ENCODE assay signal across 1 cellular context in the genomic region with DNA sequence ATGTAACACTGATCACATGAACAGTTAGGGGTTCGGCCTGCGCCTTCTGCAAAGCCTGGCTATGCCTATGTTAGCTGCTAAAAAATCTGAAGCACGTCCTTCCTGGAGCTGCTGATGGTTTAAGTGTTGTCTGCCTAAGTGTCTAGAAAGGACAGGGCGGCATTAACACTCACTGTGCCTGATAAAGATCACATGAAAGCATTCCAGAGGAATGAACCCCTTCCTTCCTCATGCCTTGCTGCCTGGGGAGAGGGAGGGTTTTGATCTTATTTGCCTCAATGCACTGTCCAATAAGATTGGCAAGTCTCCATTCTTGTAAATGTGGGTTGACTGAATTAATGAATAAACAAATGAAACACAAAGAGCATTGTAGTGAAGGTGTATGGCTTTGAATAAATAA.
TF ChIP-seq lines count a peak whose summit lies in the region.

No MANE protein-coding gene starts in this region.

TF ChIP-seq in HCT116, 20 proteins besides CTCF, POLR2A, EP300 and RAD21 (continued from another document):
- TF ChIP-seq, protein P1, sequence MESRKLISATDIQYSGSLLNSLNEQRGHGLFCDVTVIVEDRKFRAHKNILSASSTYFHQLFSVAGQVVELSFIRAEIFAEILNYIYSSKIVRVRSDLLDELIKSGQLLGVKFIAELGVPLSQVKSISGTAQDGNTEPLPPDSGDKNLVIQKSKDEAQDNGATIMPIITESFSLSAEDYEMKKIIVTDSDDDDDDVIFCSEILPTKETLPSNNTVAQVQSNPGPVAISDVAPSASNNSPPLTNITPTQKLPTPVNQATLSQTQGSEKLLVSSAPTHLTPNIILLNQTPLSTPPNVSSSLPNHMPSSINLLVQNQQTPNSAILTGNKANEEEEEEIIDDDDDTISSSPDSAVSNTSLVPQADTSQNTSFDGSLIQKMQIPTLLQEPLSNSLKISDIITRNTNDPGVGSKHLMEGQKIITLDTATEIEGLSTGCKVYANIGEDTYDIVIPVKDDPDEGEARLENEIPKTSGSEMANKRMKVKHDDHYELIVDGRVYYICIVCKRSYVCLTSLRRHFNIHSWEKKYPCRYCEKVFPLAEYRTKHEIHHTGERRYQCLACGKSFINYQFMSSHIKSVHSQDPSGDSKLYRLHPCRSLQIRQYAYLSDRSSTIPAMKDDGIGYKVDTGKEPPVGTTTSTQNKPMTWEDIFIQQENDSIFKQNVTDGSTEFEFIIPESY (IDR thresholded peaks at IDR 0.05; ENCODE audit: extremely low read depth, insufficient replicate concordance, low read length) = no peak
- peak; percentile 34; the same call in 1 of the 2 replicates for TF ChIP-seq SRF (IDR thresholded peaks at IDR 0.05; ENCODE audit: low read depth)
- no peak; the same call in 1 of the 2 replicates for TF ChIP-seq ELF1 (IDR thresholded peaks at IDR 0.05; ENCODE audit: borderline replicate concordance, low read depth)
- TF ChIP-seq EZH2phosphoT487 (IDR thresholded peaks at IDR 0.05; ENCODE audit: borderline replicate concordance) = no peak
